ENCODE assay signal across 20 cellular contexts in genomic region chr6:37980222-37980595, GRCh38.
A peak's percentile ranks its signal among the peaks of the same experiment; 100 is the strongest.
DNase-seq lines count a peak whose midpoint lies in the region; ATAC-seq and TF ChIP-seq lines count a peak whose summit lies in the region.
"Had no signal": no experiment of that assay in that cellular context is flagged by ENCODE, and none has a peak within 500 bp of the region (broad histone marks: within the 10 kb centered on the region; RNA-seq: fewer than 3 reads in every experiment).

No MANE protein-coding gene starts in this region.

- H3K27ac ChIP-seq in WERI-Rb-1 = no peak overlapping the region
- H3K27ac ChIP-seq: GM23248, tibial nerve had no signal

- peak overlapping the region in 4 of 5 experiments; percentile 30 to 89 (median 54) for H3K27ac Mint-ChIP-seq in brain
- peak overlapping the region; percentile 52 for H3K27ac Mint-ChIP-seq in mesothelial cell of epicardium
- H3K27ac Mint-ChIP-seq: activated CD8-positive, alpha-beta memory T cell treated with anti-CD3 and anti-CD28 coated beads, Interleukin-2, amount 10 ng/mL, durations not matched to agents 7 days and 5 days had no signal

- H3K4me3 ChIP-seq in WERI-Rb-1 (ENCODE audit: low read depth, low read length) = no peak overlapping the region
- H3K4me3 ChIP-seq: adrenal gland, dorsolateral prefrontal cortex, GM23248, K562, tibial nerve had no signal

- H3K36me3 Mint-ChIP-seq in brain (peaks cover 28% of the 10 kb centered on the region), mesothelial cell of epicardium (peaks cover 13% of the 10 kb centered on the region)

- DNase-seq in DMS153 treated with DMSO at 0.1 percent for 48 hours (lab: John Stamatoyannopoulos, UW; ENCODE audit: unreplicated experiment) = peak; percentile 31
- DNase-seq in NCI-H1436 treated with DMSO at 0.1 percent for 48 hours (lab: John Stamatoyannopoulos, UW) = peak; percentile 2
- no peak for DNase-seq in mesothelial cell of epicardium (ENCODE audit: low spot score in 2 of 2, unreplicated experiment in 2 of 2)
- no peak for DNase-seq in WERI-Rb-1
- DNase-seq: activated CD4-positive, alpha-beta T cell treated with anti-CD3 and anti-CD28 coated beads for 48 hours; activated CD8-positive, alpha-beta memory T cell treated with anti-CD3 and anti-CD28 coated beads, Interleukin-2, amount 10 ng/mL, durations not matched to agents 7 days and 5 days; adrenal gland; dorsolateral prefrontal cortex; EL; GM23248; left colon; NCI-H2107; stimulated activated naive CD4-positive, alpha-beta T cell had no signal

- H3K4me1 Mint-ChIP-seq in brain = peaks cover 50% of the 10 kb centered on the region
- H3K4me1 Mint-ChIP-seq in mesothelial cell of epicardium = peaks cover 24% of the 10 kb centered on the region

- H3K27me3 Mint-ChIP-seq in brain = no peaks in the 10 kb centered on the region
- H3K27me3 Mint-ChIP-seq in mesothelial cell of epicardium (ENCODE audit: low read depth) = no peaks in the 10 kb centered on the region
- H3K27me3 Mint-ChIP-seq: activated CD8-positive, alpha-beta memory T cell treated with anti-CD3 and anti-CD28 coated beads, Interleukin-2, amount 10 ng/mL, durations not matched to agents 7 days and 5 days had no signal

- no peak for ATAC-seq in GM18519 (IDR thresholded peaks at IDR 0.05; ENCODE audit: low FRiP score, unreplicated experiment)
- no peak for ATAC-seq in HG03108 (IDR thresholded peaks at IDR 0.05; ENCODE audit: unreplicated experiment)
- no peak for ATAC-seq in GM19455 (IDR thresholded peaks at IDR 0.05; ENCODE audit: unreplicated experiment)
- ATAC-seq: activated CD8-positive, alpha-beta memory T cell treated with anti-CD3 and anti-CD28 coated beads, Interleukin-2, amount 10 ng/mL, durations not matched to agents 7 days and 5 days; K562; left colon; sciatic nerve had no signal

- no peaks in the 10 kb centered on the region for H3K27me3 ChIP-seq in WERI-Rb-1 (ENCODE audit: insufficient read depth, low read depth, severe bottlenecking)
- H3K27me3 ChIP-seq: adrenal gland, dorsolateral prefrontal cortex, tibial nerve had no signal

- no peaks in the 10 kb centered on the region for H3K9me3 ChIP-seq in WERI-Rb-1 (ENCODE audit: severe bottlenecking)

- no peaks in the 10 kb centered on the region; the same call in 1 of the 2 replicates for H3K36me3 ChIP-seq in WERI-Rb-1
- H3K36me3 ChIP-seq: adrenal gland, tibial nerve had no signal

- H3K4me3 Mint-ChIP-seq in brain = peak overlapping the region in 3 of 5 experiments; percentile 3 to 18 (median 7)
- H3K4me3 Mint-ChIP-seq in mesothelial cell of epicardium = no peak overlapping the region
- H3K4me3 Mint-ChIP-seq: activated CD8-positive, alpha-beta memory T cell treated with anti-CD3 and anti-CD28 coated beads, Interleukin-2, amount 10 ng/mL, durations not matched to agents 7 days and 5 days had no signal

- TF ChIP-seq CTCF in brain (conservative IDR thresholded peaks at IDR 0.05) (no peak), mesothelial cell of epicardium (IDR thresholded peaks at IDR 0.05; ENCODE audit: unreplicated experiment) (no peak), WERI-Rb-1 (IDR thresholded peaks at IDR 0.05; ENCODE audit: low read depth, low read length) (no peak)

- H3K9me3 Mint-ChIP-seq in brain = peaks cover 11 to 16% (median 15%) of the 10 kb centered on the region in 5 experiments
- peaks cover 8% of the 10 kb centered on the region for H3K9me3 Mint-ChIP-seq in mesothelial cell of epicardium

Comparison
In these comparisons a context has a peak if more than half of its experiments do, and no peak if none do; other contexts are left out.
1. DNase-seq: peak in DMS153 treated with DMSO at 0.1 percent for 48 hours (single experiment) and NCI-H1436 treated with DMSO at 0.1 percent for 48 hours (single experiment); none in mesothelial cell of epicardium (0 of 2) and WERI-Rb-1 (single experiment).